ENCODE assay signal across 14 cellular contexts in genomic region chrX:79325263-79325958, GRCh38. TPM values are rescaled to one million over a fixed set of nuclear protein-coding genes. Genes with fewer than 3 reads are reported as not detected.
DNase-seq lines count a peak whose midpoint lies in the region; ATAC-seq and FAIRE-seq lines count a peak whose summit lies in the region.
"Had no signal": no experiment of that assay in that cellular context is flagged by ENCODE, and none has a peak within 500 bp of the region (broad histone marks: within the 10 kb centered on the region; RNA-seq: fewer than 3 reads in every experiment).

No MANE protein-coding gene starts in this region.

- H3K4me3 Mint-ChIP-seq in T-helper 2 cell treated with Interferon-gamma antibody and Interleukin-4, amounts not matched to agents 5 μg/mL and 100 μg/mL, for 36 hours = peak overlapping the region; percentile 83
- peak overlapping the region; percentile 55 for H3K4me3 Mint-ChIP-seq in activated naive CD4-positive, alpha-beta T cell treated with anti-CD3 and anti-CD28 coated beads, Interleukin-2, amount 10 ng/mL, durations not matched to agents 7 days and 5 days
- H3K4me3 Mint-ChIP-seq: memory B cell had no signal

- 39 to 60% (median 52%) methylated on average over 7 to 8 of the region's 8 CpGs for WGBS in small intestine, 3 donors

- H3K9me3 ChIP-seq in small intestine (ENCODE audit: control insufficient read depth, low read depth) = no peaks in the 10 kb centered on the region
- H3K9me3 ChIP-seq: Caco-2, vagina had no signal

- H3K27ac ChIP-seq in small intestine (ENCODE audit: low read depth in 1 of 2, low read length in 1 of 2) = no peak overlapping the region
- H3K27ac ChIP-seq: vagina had no signal

- no peak overlapping the region for H3K4me3 ChIP-seq in small intestine (ENCODE audit: low read depth in 1 of 2, low read length in 2 of 2)
- H3K4me3 ChIP-seq: vagina had no signal

- no peak for ATAC-seq in GM18861 (IDR thresholded peaks at IDR 0.05; ENCODE audit: unreplicated experiment)

- CTCF ChIA-PET in activated naive CD4-positive, alpha-beta T cell treated with anti-CD3 and anti-CD28 coated beads, Interleukin-2, amount 10 ng/mL, durations not matched to agents 7 days and 5 days (lab: Charles Lee) = no interaction called here

- peak; percentile 6 for DNase-seq in H4 (ENCODE audit: low spot score)
- DNase-seq in T-helper 2 cell treated with Interferon-gamma antibody and Interleukin-4, amounts not matched to agents 5 μg/mL and 100 μg/mL, for 36 hours (ENCODE audit: low spot score) = peak; percentile 4
- DNase-seq in activated naive CD4-positive, alpha-beta T cell treated with anti-CD3 and anti-CD28 coated beads, Interleukin-2, amount 10 ng/mL, durations not matched to agents 7 days and 5 days = peak; percentile 60
- peak; percentile 4 for DNase-seq in small intestine
- no peak for DNase-seq in foreskin melanocyte
- DNase-seq in NCI-H187 (lab: John Stamatoyannopoulos, UW) = no peak
- DNase-seq: amniotic stem cell, Caco-2, glutamatergic neuron, NCI-H1417, NCI-H774 had no signal

- no peaks in the 10 kb centered on the region for H3K27me3 ChIP-seq in small intestine (ENCODE audit: control insufficient read depth in 2 of 2, insufficient read depth in 2 of 2, low read length in 2 of 2)
- H3K27me3 ChIP-seq: vagina had no signal

- H3K9me3 Mint-ChIP-seq in T-helper 2 cell treated with Interferon-gamma antibody and Interleukin-4, amounts not matched to agents 5 μg/mL and 100 μg/mL, for 36 hours = no peaks in the 10 kb centered on the region
- H3K9me3 Mint-ChIP-seq in activated naive CD4-positive, alpha-beta T cell treated with anti-CD3 and anti-CD28 coated beads, Interleukin-2, amount 10 ng/mL, durations not matched to agents 7 days and 5 days = no peaks in the 10 kb centered on the region
- H3K9me3 Mint-ChIP-seq: memory B cell had no signal

- H3K27ac Mint-ChIP-seq in T-helper 2 cell treated with Interferon-gamma antibody and Interleukin-4, amounts not matched to agents 5 μg/mL and 100 μg/mL, for 36 hours = peak overlapping the region; percentile 85
- H3K27ac Mint-ChIP-seq in activated naive CD4-positive, alpha-beta T cell treated with anti-CD3 and anti-CD28 coated beads, Interleukin-2, amount 10 ng/mL, durations not matched to agents 7 days and 5 days = peak overlapping the region; percentile 91
- H3K27ac Mint-ChIP-seq: memory B cell had no signal

- no peak for FAIRE-seq in small intestine (lab: Jason Lieb, UNC)

- no peaks in the 10 kb centered on the region for H3K36me3 Mint-ChIP-seq in T-helper 2 cell treated with Interferon-gamma antibody and Interleukin-4, amounts not matched to agents 5 μg/mL and 100 μg/mL, for 36 hours (ENCODE audit: low read depth)
- H3K36me3 Mint-ChIP-seq in activated naive CD4-positive, alpha-beta T cell treated with anti-CD3 and anti-CD28 coated beads, Interleukin-2, amount 10 ng/mL, durations not matched to agents 7 days and 5 days = no peaks in the 10 kb centered on the region

- H3K4me1 ChIP-seq in small intestine (ENCODE audit: control insufficient read depth in 2 of 2, insufficient read depth in 1 of 2, low read depth in 1 of 2, low read length in 1 of 2) = no peaks in the 10 kb centered on the region
- H3K4me1 ChIP-seq: Caco-2, vagina had no signal

- H3K27me3 Mint-ChIP-seq in T-helper 2 cell treated with Interferon-gamma antibody and Interleukin-4, amounts not matched to agents 5 μg/mL and 100 μg/mL, for 36 hours (ENCODE audit: low read depth) = no peaks in the 10 kb centered on the region
- H3K27me3 Mint-ChIP-seq in activated naive CD4-positive, alpha-beta T cell treated with anti-CD3 and anti-CD28 coated beads, Interleukin-2, amount 10 ng/mL, durations not matched to agents 7 days and 5 days = no peaks in the 10 kb centered on the region
- H3K27me3 Mint-ChIP-seq: memory B cell had no signal

- no peaks in the 10 kb centered on the region for H3K36me3 ChIP-seq in small intestine (ENCODE audit: control insufficient read depth in 2 of 2, insufficient read depth in 2 of 2, low read length in 2 of 2)
- H3K36me3 ChIP-seq: vagina had no signal

- H3K4me1 Mint-ChIP-seq in T-helper 2 cell treated with Interferon-gamma antibody and Interleukin-4, amounts not matched to agents 5 μg/mL and 100 μg/mL, for 36 hours (ENCODE audit: low read depth) = peaks cover 12% of the 10 kb centered on the region
- H3K4me1 Mint-ChIP-seq in activated naive CD4-positive, alpha-beta T cell treated with anti-CD3 and anti-CD28 coated beads, Interleukin-2, amount 10 ng/mL, durations not matched to agents 7 days and 5 days = peaks cover 24% of the 10 kb centered on the region
- H3K4me1 Mint-ChIP-seq: memory B cell had no signal

RNA-seq across cellular contexts. Expression of gene ITM2A, which starts 41.7 kb away (rescaled TPM):
- total RNA-seq in H4 (2014; rRNA removed; shearing (Covaris generic)) = 1.6 TPM in 1 of 2 replicates, not detected in the other
- 10 to 100 TPM in 1 of 3 donors, 1 to 10 TPM in 2; 1.3 to 24.3 (median 5.9) TPM for polyA plus RNA-seq in small intestine
- total RNA-seq: Caco-2 had no signal

Comparison
In these comparisons a context has a peak if more than half of its experiments do, and no peak if none do; other contexts are left out.
1. DNase-seq: peak in H4 (single experiment), T-helper 2 cell treated with Interferon-gamma antibody and Interleukin-4, amounts not matched to agents 5 μg/mL and 100 μg/mL, for 36 hours (single experiment), activated naive CD4-positive, alpha-beta T cell treated with anti-CD3 and anti-CD28 coated beads, Interleukin-2, amount 10 ng/mL, durations not matched to agents 7 days and 5 days (single experiment) and small intestine (single experiment); none in foreskin melanocyte (single experiment) and NCI-H187 (0 of 2).